ENCODE assay signal across 24 cellular contexts in the genomic region with DNA sequence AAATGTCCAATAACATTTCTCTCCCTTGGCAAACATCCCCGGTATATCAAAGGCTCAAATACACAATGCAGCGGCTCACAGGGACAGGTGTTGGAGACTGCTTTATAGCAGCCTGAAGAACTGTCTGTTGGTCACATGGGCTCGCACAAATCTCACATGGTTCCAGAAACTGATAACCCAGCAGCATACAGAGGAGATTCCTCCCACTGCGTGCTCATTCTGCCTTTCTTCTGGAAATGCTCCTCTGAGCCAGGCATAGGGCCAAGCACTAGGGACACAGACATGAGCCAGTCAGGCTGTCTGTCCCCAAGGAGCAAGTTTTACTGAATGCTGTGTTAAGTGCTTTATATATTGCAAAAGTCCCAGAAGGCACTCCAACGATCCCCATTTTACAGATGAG.
DNase-seq lines count a peak whose midpoint lies in the region; TF ChIP-seq lines count a peak whose summit lies in the region.
"Had no signal": no experiment of that assay in that cellular context is flagged by ENCODE, and none has a peak within 500 bp of the region (broad histone marks: within the 10 kb centered on the region; RNA-seq: fewer than 3 reads in every experiment).

No MANE protein-coding gene starts in this region.

- no peak overlapping the region for H2BK15ac ChIP-seq in H9 (ENCODE audit: low read depth, low read length)

- DNase-seq in G401 (ENCODE audit: low spot score) (peak; percentile 28), NCI-H1105 treated with DMSO at 0.1 percent for 48 hours (lab: John Stamatoyannopoulos, UW) (peak; percentile 5), medulla oblongata (ENCODE audit: extremely low spot score) (peak; percentile 42), NCI-H2227 (lab: John Stamatoyannopoulos, UW; ENCODE audit: unreplicated experiment) (no peak), H9 (no peak), HEK293T (ENCODE audit: extremely low spot score) (no peak)
- DNase-seq: activated CD4-positive, CD25-positive, alpha-beta regulatory T cell treated with anti-CD3 and anti-CD28 coated beads, Interleukin-2, amount 50 U/mL, for 72 hours; activated CD8-positive, alpha-beta T cell treated with anti-CD3 and anti-CD28 coated beads, Interleukin-2, amount 10 ng/mL, durations not matched to agents 7 days and 5 days; activated gamma-delta T cell; brain microvascular endothelial cell; cortex of kidney; endodermal cell; esophagus squamous epithelium; naive B cell; NCI-H187 treated with DMSO at 0.1 percent for 48 hours; NCI-H446 treated with DMSO at 0.1 percent for 48 hours; retina; SJCRH30; spleen; stimulated activated CD4-positive, alpha-beta T cell treated with anti-CD3 and anti-CD28 coated beads, Interleukin-2, amount 100 ng/mL, for 48 hours had no signal

- CTCF ChIA-PET in HEK293T (lab: Yijun Ruan, JAX), result no interaction called here

- no peak overlapping the region for H2BK20ac ChIP-seq in H9 (ENCODE audit: low read depth, low read length, poor library complexity, severe bottlenecking)

- TF ChIP-seq CTCF in brain (conservative IDR thresholded peaks at IDR 0.05) (no peak), H9 (conservative IDR thresholded peaks at IDR 0.05) (no peak)

- H3K27me3 Mint-ChIP-seq in brain (peaks cover 10% of the 10 kb centered on the region), H9 (ENCODE audit: low read depth) (no peaks in the 10 kb centered on the region)

- H3K23ac ChIP-seq in H9 (ENCODE audit: insufficient read length, low read depth, low read length), result no peak overlapping the region

- no peak overlapping the region for H4K8ac ChIP-seq in H9 (replicated peaks; ENCODE audit: insufficient read length, low read depth, low read length)

- no peaks in the 10 kb centered on the region for H3K79me2 ChIP-seq in H9 (ENCODE audit: insufficient read depth, low read length)

- no peaks in the 10 kb centered on the region for H3K36me3 Mint-ChIP-seq in brain
- H3K36me3 Mint-ChIP-seq in H9 (ENCODE audit: insufficient read depth in 1 of 3, low read depth in 3 of 3), result peaks cover 2 to 4% (median 2%) of the 10 kb centered on the region in 3 experiments; a peak in 4 of 7 replicates
- H3K36me3 Mint-ChIP-seq: naive B cell; stimulated activated memory B cell treated with anti-CD40 and anti-IgM and Interleukin-4, amounts not matched to agents 10 μg/mL and 1 μg/mL and 100 μg/mL, for 72 hours had no signal

- H3K27ac ChIP-seq in H9 (ENCODE audit: insufficient read length, low read depth, low read length), result no peak overlapping the region
- H3K27ac ChIP-seq: brain microvascular endothelial cell, esophagus squamous epithelium, KMS-11, SJCRH30, spleen, vagina had no signal

- no peak overlapping the region for H2BK120ac ChIP-seq in H9 (ENCODE audit: low read depth, low read length, poor library complexity, severe bottlenecking)

- H3K18ac ChIP-seq in H9 (ENCODE audit: insufficient read length, low read depth, low read length), result no peak overlapping the region

- H3K4me3 Mint-ChIP-seq in brain (peak overlapping the region in 1 of 5 experiments; percentile 51), H9 (no peak overlapping the region)
- H3K4me3 Mint-ChIP-seq: activated CD8-positive, alpha-beta T cell treated with anti-CD3 and anti-CD28 coated beads, Interleukin-2, amount 10 ng/mL, durations not matched to agents 7 days and 5 days; endodermal cell; naive B cell; stimulated activated memory B cell treated with anti-CD40 and anti-IgM and Interleukin-4, amounts not matched to agents 10 μg/mL and 1 μg/mL and 100 μg/mL, for 72 hours had no signal

- H2BK5ac ChIP-seq in H9 (ENCODE audit: insufficient read length, low read length), result no peak overlapping the region

- H2AFZ ChIP-seq in H9 (ENCODE audit: low read length), result no peak overlapping the region

- no peak overlapping the region for H3K14ac ChIP-seq in H9 (ENCODE audit: insufficient read depth, low read length)

- no CpG with 5 or more reads among the region's 5 CpGs for whole genome bisulfite sequencing in H9 (ENCODE audit: extremely low coverage, insufficient read length, low lambda C conversion rate)

- no peaks in the 10 kb centered on the region for H3K9me3 ChIP-seq in H9 (ENCODE audit: control insufficient read depth, low read depth, low read length)
- H3K9me3 ChIP-seq: esophagus squamous epithelium, SJCRH30, spleen, vagina had no signal

- H3K9ac ChIP-seq in H9 (ENCODE audit: extremely low read depth, insufficient read length, low read length), result no peak overlapping the region
- H3K9ac ChIP-seq: KMS-11 had no signal

- H3K56ac ChIP-seq in H9 (ENCODE audit: insufficient read length, low read depth, low read length), result no peak overlapping the region

- H3K4me1 Mint-ChIP-seq in brain (peaks cover 54% of the 10 kb centered on the region), H9 (peaks cover 25 to 28% of the 10 kb centered on the region in 2 experiments)
- H3K4me1 Mint-ChIP-seq: naive B cell; stimulated activated memory B cell treated with anti-CD40 and anti-IgM and Interleukin-4, amounts not matched to agents 10 μg/mL and 1 μg/mL and 100 μg/mL, for 72 hours had no signal

- no peaks in the 10 kb centered on the region for H3K79me1 ChIP-seq in H9 (ENCODE audit: insufficient read depth, low read depth, low read length, poor library complexity, severe bottlenecking)

- no peak overlapping the region for H2BK12ac ChIP-seq in H9 (ENCODE audit: insufficient read length, low read depth, low read length)

- H3K27me3 ChIP-seq in H9 (ENCODE audit: insufficient read depth, low read length), result no peaks in the 10 kb centered on the region
- H3K27me3 ChIP-seq: brain microvascular endothelial cell, vagina had no signal

- H3T11ph ChIP-seq in H9 (ENCODE audit: low read length), result no peak overlapping the region

- H3K9me3 Mint-ChIP-seq in brain (no peaks in the 10 kb centered on the region), H9 (no peaks in the 10 kb centered on the region)
- H3K9me3 Mint-ChIP-seq: endodermal cell; naive B cell; stimulated activated memory B cell treated with anti-CD40 and anti-IgM and Interleukin-4, amounts not matched to agents 10 μg/mL and 1 μg/mL and 100 μg/mL, for 72 hours had no signal

- H4K20me1 ChIP-seq in H9 (ENCODE audit: control insufficient read depth, insufficient read depth, insufficient read length), result no peaks in the 10 kb centered on the region

- H3K4me1 ChIP-seq in H9 (ENCODE audit: insufficient read depth, low read length), result no peaks in the 10 kb centered on the region
- H3K4me1 ChIP-seq: SJCRH30, vagina had no signal

- in situ Hi-C loops in G401 (cut with HindIII; ENCODE audit: low sequenced_read_pairs), result no loop called here

- no peak overlapping the region for H4K91ac ChIP-seq in H9 (ENCODE audit: insufficient read length, low read depth, low read length)

- no peak overlapping the region for H2AK5ac ChIP-seq in H9 (ENCODE audit: insufficient read length, low read length)

- no peak overlapping the region for H3K4me2 ChIP-seq in H9 (ENCODE audit: insufficient read depth, insufficient read length, low read length)
- H3K4me2 ChIP-seq: KMS-11 had no signal

- no peaks in the 10 kb centered on the region for H3K23me2 ChIP-seq in H9 (ENCODE audit: insufficient read length, low read depth, low read length, poor library complexity, severe bottlenecking)

- POLR2A ChIA-PET in HEK293T (lab: Yijun Ruan, JAX), result no interaction called here

- H3K27ac Mint-ChIP-seq in brain, result peak overlapping the region in 4 of 5 experiments; percentile 31 to 90 (median 58)
- no peak overlapping the region; a peak in 2 of 7 replicates for H3K27ac Mint-ChIP-seq in H9
- H3K27ac Mint-ChIP-seq: activated CD8-positive, alpha-beta T cell treated with anti-CD3 and anti-CD28 coated beads, Interleukin-2, amount 10 ng/mL, durations not matched to agents 7 days and 5 days; endodermal cell; naive B cell; stimulated activated memory B cell treated with anti-CD40 and anti-IgM and Interleukin-4, amounts not matched to agents 10 μg/mL and 1 μg/mL and 100 μg/mL, for 72 hours had no signal

- no peak overlapping the region for H3K4ac ChIP-seq in H9 (ENCODE audit: low read depth, low read length)

- H4K5ac ChIP-seq in H9 (ENCODE audit: insufficient read length, low read depth, low read length), result no peak overlapping the region

TF ChIP-seq in HEK293T, 16 proteins besides CTCF, POLR2A, EP300 and RAD21:
- TF ChIP-seq ELF4 (IDR thresholded peaks at IDR 0.05) (no peak), SP1 (IDR thresholded peaks at IDR 0.05) (no peak), HDGF (IDR thresholded peaks at IDR 0.05; ENCODE audit: borderline replicate concordance) (no peak), NFRKB (IDR thresholded peaks at IDR 0.05) (no peak), FOXK2 (IDR thresholded peaks at IDR 0.05) (no peak), L3MBTL2 (conservative IDR thresholded peaks at IDR 0.05) (no peak), CTBP1 (IDR thresholded peaks at IDR 0.05; ENCODE audit: borderline replicate concordance) (no peak), ZNF384 (IDR thresholded peaks at IDR 0.05) (no peak), TARDBP (IDR thresholded peaks at IDR 0.05) (no peak), LEF1 (IDR thresholded peaks at IDR 0.05; ENCODE audit: borderline replicate concordance) (no peak), ARNT (IDR thresholded peaks at IDR 0.05) (no peak), SUZ12 (IDR thresholded peaks at IDR 0.05) (no peak), BHLHE40 (IDR thresholded peaks at IDR 0.05; ENCODE audit: borderline replicate concordance) (no peak), FOXM1 (IDR thresholded peaks at IDR 0.05; ENCODE audit: borderline replicate concordance) (no peak), FOXA1 (IDR thresholded peaks at IDR 0.05) (no peak)
- TF ChIP-seq, protein P1, sequence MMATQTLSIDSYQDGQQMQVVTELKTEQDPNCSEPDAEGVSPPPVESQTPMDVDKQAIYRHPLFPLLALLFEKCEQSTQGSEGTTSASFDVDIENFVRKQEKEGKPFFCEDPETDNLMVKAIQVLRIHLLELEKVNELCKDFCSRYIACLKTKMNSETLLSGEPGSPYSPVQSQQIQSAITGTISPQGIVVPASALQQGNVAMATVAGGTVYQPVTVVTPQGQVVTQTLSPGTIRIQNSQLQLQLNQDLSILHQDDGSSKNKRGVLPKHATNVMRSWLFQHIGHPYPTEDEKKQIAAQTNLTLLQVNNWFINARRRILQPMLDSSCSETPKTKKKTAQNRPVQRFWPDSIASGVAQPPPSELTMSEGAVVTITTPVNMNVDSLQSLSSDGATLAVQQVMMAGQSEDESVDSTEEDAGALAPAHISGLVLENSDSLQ (IDR thresholded peaks at IDR 0.05), result no peak

Comparison
In these comparisons a context has a peak if more than half of its experiments do, and no peak if none do; other contexts are left out.
1. DNase-seq: peak in G401 (single experiment), NCI-H1105 treated with DMSO at 0.1 percent for 48 hours (single experiment) and medulla oblongata (single experiment); none in NCI-H2227 (single experiment), H9 (single experiment) and HEK293T (single experiment).
2. H3K27ac Mint-ChIP-seq: peak in brain (4 of 5); none in H9 (0 of 3).